In genomic region chr14:95774265-95775160, GRCh38 we compare ENCODE assay signal across 8 cellular contexts.
DNase-seq lines count a peak whose midpoint lies in the region; ATAC-seq and TF ChIP-seq lines count a peak whose summit lies in the region.

No MANE protein-coding gene starts in this region.

- ATAC-seq in GM19455 (IDR thresholded peaks at IDR 0.05; ENCODE audit: unreplicated experiment) (peak; percentile 61), HG02870 (IDR thresholded peaks at IDR 0.05; ENCODE audit: unreplicated experiment) (no peak)

- H3K4me3 ChIP-seq in BJ (ENCODE audit: low read depth, low read length) (no peak overlapping the region), parathyroid adenoma (ENCODE audit: low read depth, low read length) (no peak overlapping the region), uterus (no peak overlapping the region)

- H3K27ac ChIP-seq in parathyroid adenoma (no peak overlapping the region), uterus (no peak overlapping the region)

- POLR2A ChIA-PET in BJ (lab: Charles Lee) = no interaction called here

- H3K4me1 ChIP-seq in parathyroid adenoma (peaks cover 32% of the 10 kb centered on the region), uterus (no peaks in the 10 kb centered on the region)

- H3K79me2 ChIP-seq in parathyroid adenoma = no peaks in the 10 kb centered on the region

- no peak for TF ChIP-seq POLR2A in uterus (IDR thresholded peaks at IDR 0.05)

- H3K9me3 ChIP-seq in parathyroid adenoma (ENCODE audit: control insufficient read depth, low read length) (no peaks in the 10 kb centered on the region), uterus (no peaks in the 10 kb centered on the region)

- CTCF ChIA-PET in BJ (lab: Yijun Ruan, JAX) = interaction anchor here (0.5 to 3.0 kb wide), 26 partner anchors 9 to 456 kb away, joined by 3 to 58 read pairs (median 4); no protein-coding TSS in a partner anchor

- TF ChIP-seq CTCF in BJ (IDR thresholded peaks at IDR 0.05; ENCODE audit: insufficient read depth, low read depth, low read length) (peak; percentile 85), parathyroid adenoma (IDR thresholded peaks at IDR 0.05) (peak; percentile 92), uterus (IDR thresholded peaks at IDR 0.05) (peak; percentile 50 to 73 (median 65))

- H2AFZ ChIP-seq in parathyroid adenoma = no peak overlapping the region

- H3K27me3 ChIP-seq in BJ (ENCODE audit: control insufficient read depth, insufficient read depth, low read length) = no peaks in the 10 kb centered on the region
- no peaks in the 10 kb centered on the region for H3K27me3 ChIP-seq in parathyroid adenoma (ENCODE audit: control insufficient read depth, insufficient read depth, low read length)
- H3K27me3 ChIP-seq in uterus = no peaks in the 10 kb centered on the region

- no peak overlapping the region for H3K4me2 ChIP-seq in parathyroid adenoma (ENCODE audit: low read length)

- DNase-seq in BJ (ENCODE audit: low read depth) (no peak), NCI-H526 (lab: John Stamatoyannopoulos, UW) (peak; percentile 44 to 79), activated T-cell treated with anti-CD3 and anti-CD28 coated beads for 1 hour (ENCODE audit: low read depth) (peak; percentile 38), fibroblast of gingiva (ENCODE audit: low read depth) (peak; percentile 15), uterus (peak; percentile 18 to 23)

- H3K36me3 ChIP-seq in BJ (ENCODE audit: control insufficient read depth, insufficient read depth, low read length) (no peaks in the 10 kb centered on the region), parathyroid adenoma (ENCODE audit: control insufficient read depth, insufficient read depth, low read length) (no peaks in the 10 kb centered on the region), uterus (no peaks in the 10 kb centered on the region)

- H3K9ac ChIP-seq in parathyroid adenoma = no peak overlapping the region

- intact Hi-C loops in uterus (cut with DNase I; ENCODE audit: low total_unique reads) = loop anchor here (10.0 kb wide), 1 partner anchor 210 kb away; no protein-coding TSS in a partner anchor
